Comparison of ENCODE assay signal across 8 cellular contexts in genomic region chr22:50620861-50621490, GRCh38. TPM values are rescaled to one million over a fixed set of nuclear protein-coding genes. Genes with fewer than 3 reads are reported as not detected.
DNase-seq lines count a peak whose midpoint lies in the region; ATAC-seq and TF ChIP-seq lines count a peak whose summit lies in the region.

No MANE protein-coding gene starts in this region.

- no peak overlapping the region for H2BK120ac ChIP-seq in mesendoderm (ENCODE audit: low read depth, low read length)

- no peak overlapping the region for H3K18ac ChIP-seq in mesendoderm (ENCODE audit: low read length)

- no CpG with 5 or more reads among the region's 22 CpGs for WGBS in mesendoderm (ENCODE audit: extremely low coverage, insufficient coverage, low lambda C conversion rate)

- H3K9me3 ChIP-seq in fibroblast of lung (ENCODE audit: control insufficient read depth, insufficient read depth, low read depth, low read length): no peaks in the 10 kb centered on the region

- no peaks in the 10 kb centered on the region for H4K20me1 ChIP-seq in fibroblast of lung (ENCODE audit: control insufficient read depth, extremely low read depth, insufficient read depth, low read length)

- peak overlapping the region; percentile 99 for H3K27ac Mint-ChIP-seq in activated CD4-positive, alpha-beta memory T cell treated with anti-CD3 and anti-CD28 coated beads, Interleukin-2, amount 10 ng/mL, durations not matched to agents 7 days and 5 days

- H3K23ac ChIP-seq in mesendoderm (ENCODE audit: low read length): no peak overlapping the region

- H3K36me3 ChIP-seq in fibroblast of lung (ENCODE audit: control insufficient read depth, insufficient read depth, low read length) (peaks cover 2% of the 10 kb centered on the region), mesendoderm (ENCODE audit: control insufficient read depth, insufficient read depth, low read length) (no peaks in the 10 kb centered on the region)

- H4K8ac ChIP-seq in mesendoderm (ENCODE audit: low read depth, low read length): no peak overlapping the region

- no peaks in the 10 kb centered on the region for H3K79me1 ChIP-seq in mesendoderm (ENCODE audit: low read length)

- no peak overlapping the region for H2BK15ac ChIP-seq in mesendoderm (replicated peaks; ENCODE audit: low read depth)

- H3K9ac ChIP-seq in fibroblast of lung (ENCODE audit: insufficient read depth, low read length) (no peak overlapping the region), mesendoderm (ENCODE audit: low read length) (no peak overlapping the region)

- ATAC-seq in HG03571 (IDR thresholded peaks at IDR 0.05; ENCODE audit: unreplicated experiment): peak; percentile 34

- CTCF ChIA-PET in activated CD4-positive, alpha-beta memory T cell treated with anti-CD3 and anti-CD28 coated beads, Interleukin-2, amount 10 ng/mL, durations not matched to agents 7 days and 5 days (lab: Charles Lee): interaction anchor here (0.6 to 4.9 kb wide), 33 partner anchors 9 to 412 kb away, joined by 3 to 76 read pairs (median 6); partner anchors contain the start of genes CHKB, HDAC10, KLHDC7B and LMF2

- H3K4me3 ChIP-seq in fibroblast of lung (replicated peaks in 1 of 4; ENCODE audit: control extremely low read depth in 1 of 4, insufficient read depth in 1 of 4, low read depth in 3 of 4, low read length in 4 of 4) (no peak overlapping the region), mesendoderm (ENCODE audit: low read length) (no peak overlapping the region)

- no peak overlapping the region for H2AK5ac ChIP-seq in mesendoderm (ENCODE audit: low read length)

- H2BK5ac ChIP-seq in mesendoderm (ENCODE audit: low read length): no peak overlapping the region

- H3K4me2 ChIP-seq in fibroblast of lung (ENCODE audit: extremely low read depth, insufficient read depth, low read length) (peak overlapping the region; percentile 75), mesendoderm (ENCODE audit: low read length) (no peak overlapping the region)

- H3K4ac ChIP-seq in mesendoderm (ENCODE audit: low read depth, low read length): no peak overlapping the region

- H3K79me2 ChIP-seq in fibroblast of lung (ENCODE audit: control insufficient read depth, insufficient read depth, low read length) (no peaks in the 10 kb centered on the region), mesendoderm (ENCODE audit: control insufficient read depth, insufficient read depth, low read length) (no peaks in the 10 kb centered on the region)

- peaks cover 38% of the 10 kb centered on the region for H3K4me1 Mint-ChIP-seq in activated CD4-positive, alpha-beta memory T cell treated with anti-CD3 and anti-CD28 coated beads, Interleukin-2, amount 10 ng/mL, durations not matched to agents 7 days and 5 days

- DNase-seq in activated gamma-delta T cell treated with Interleukin-2 at 50 U/mL for 16 hours: peak; percentile 55
- no peak for DNase-seq in activated gamma-delta T cell (lab: John Stamatoyannopoulos, UW)
- DNase-seq in activated CD4-positive, alpha-beta memory T cell treated with anti-CD3 and anti-CD28 coated beads, Interleukin-2, amount 10 ng/mL, durations not matched to agents 7 days and 5 days: peak; percentile 82
- DNase-seq in fibroblast of lung (ENCODE audit: low read depth in 2 of 2): no peak
- peak; percentile 77 for DNase-seq in stimulated activated CD4-positive, alpha-beta T cell treated with anti-CD3 and anti-CD28 coated beads, Interleukin-1b, Interleukin-23, amount 100 ng/mL, for 48 hours
- DNase-seq in NCI-H1436 treated with DMSO at 0.1 percent for 48 hours (lab: John Stamatoyannopoulos, UW): no peak
- no peak for DNase-seq in mesendoderm

- H2AFZ ChIP-seq in fibroblast of lung (ENCODE audit: low read length): no peak overlapping the region

- H3K56ac ChIP-seq in mesendoderm (ENCODE audit: low read length): no peak overlapping the region

- H3K27ac ChIP-seq in fibroblast of lung (ENCODE audit: insufficient read depth, low read length) (no peak overlapping the region), mesendoderm (ENCODE audit: low read depth, low read length) (no peak overlapping the region)

- no peak overlapping the region for H4K5ac ChIP-seq in mesendoderm (ENCODE audit: low read length)

- H3K27me3 Mint-ChIP-seq in activated CD4-positive, alpha-beta memory T cell treated with anti-CD3 and anti-CD28 coated beads, Interleukin-2, amount 10 ng/mL, durations not matched to agents 7 days and 5 days: no peaks in the 10 kb centered on the region

- H3K36me3 Mint-ChIP-seq in activated CD4-positive, alpha-beta memory T cell treated with anti-CD3 and anti-CD28 coated beads, Interleukin-2, amount 10 ng/mL, durations not matched to agents 7 days and 5 days (ENCODE audit: low read depth): peaks cover 7% of the 10 kb centered on the region

- peaks cover 5% of the 10 kb centered on the region for H3K4me1 ChIP-seq in fibroblast of lung (ENCODE audit: control insufficient read depth, extremely low read depth, insufficient read depth, low read length)
- H3K4me1 ChIP-seq in mesendoderm (ENCODE audit: control insufficient read depth, low read depth, low read length): no peaks in the 10 kb centered on the region

- peak overlapping the region; percentile 82 for H3K4me3 Mint-ChIP-seq in activated CD4-positive, alpha-beta memory T cell treated with anti-CD3 and anti-CD28 coated beads, Interleukin-2, amount 10 ng/mL, durations not matched to agents 7 days and 5 days

- POLR2A ChIA-PET in activated CD4-positive, alpha-beta memory T cell treated with anti-CD3 and anti-CD28 coated beads, Interleukin-2, amount 10 ng/mL, durations not matched to agents 7 days and 5 days (lab: Charles Lee): interaction anchor here (0.5 to 5.5 kb wide), 31 partner anchors 9 to 430 kb away, joined by 3 to 117 read pairs (median 8); partner anchors contain the start of genes CHKB, HDAC10, KLHDC7B and LMF2

- no peaks in the 10 kb centered on the region for H3K9me3 Mint-ChIP-seq in activated CD4-positive, alpha-beta memory T cell treated with anti-CD3 and anti-CD28 coated beads, Interleukin-2, amount 10 ng/mL, durations not matched to agents 7 days and 5 days

- H3K27me3 ChIP-seq in fibroblast of lung (ENCODE audit: control insufficient read depth, insufficient read depth, low read length) (peaks cover 4% of the 10 kb centered on the region), mesendoderm (ENCODE audit: insufficient read depth, low read length, poor library complexity) (no peaks in the 10 kb centered on the region)

- TF ChIP-seq CTCF in fibroblast of lung (conservative IDR thresholded peaks at IDR 0.05 in 1 of 2, IDR thresholded peaks at IDR 0.05 in 1 of 2; ENCODE audit: low read depth in 1 of 2, low read length in 2 of 2): no peak

RNA-seq across cellular contexts. Expression of gene ARSA, which starts 7.0 kb away (rescaled TPM):
- total RNA-seq in activated CD4-positive, alpha-beta memory T cell treated with anti-CD3 and anti-CD28 coated beads, Interleukin-2, amount 10 ng/mL, durations not matched to agents 7 days and 5 days: 10 to 100 TPM; 63.1 to 65.0 TPM
- 16.7 and 19.5 TPM in 2 replicates for total RNA-seq in fibroblast of lung
- 6.4 and 10.5 TPM in 2 replicates for polyA plus RNA-seq in fibroblast of lung
- polyA plus RNA-seq in fibroblast of lung (2012): 17.2 and 25.9 TPM in 2 replicates
- polyA minus RNA-seq in fibroblast of lung (ENCODE audit: low replicate concordance): 16.6 and 18.6 TPM in 2 replicates
- 3.3 TPM for polyA plus RNA-seq in mesendoderm (2013, experiment 1 of 2)
- polyA plus RNA-seq in mesendoderm (2013, experiment 2 of 2): 3.1 TPM

RNA-seq across cellular contexts. Expression of gene MAPK8IP2, which starts 20.4 kb away (rescaled TPM):
- total RNA-seq in activated CD4-positive, alpha-beta memory T cell treated with anti-CD3 and anti-CD28 coated beads, Interleukin-2, amount 10 ng/mL, durations not matched to agents 7 days and 5 days: under 1 TPM; 0.15 to 0.18 TPM
- total RNA-seq in fibroblast of lung: 0.17 and 0.26 TPM in 2 replicates
- 0.10 and 0.11 TPM in 2 replicates for polyA plus RNA-seq in fibroblast of lung
- polyA plus RNA-seq in fibroblast of lung (2012): 0.18 and 0.34 TPM in 2 replicates
- polyA minus RNA-seq in fibroblast of lung (ENCODE audit: low replicate concordance): 0.41 and 0.67 TPM in 2 replicates
- polyA plus RNA-seq in mesendoderm (2013, experiment 1 of 2): 0.65 TPM
- polyA plus RNA-seq in mesendoderm (2013, experiment 2 of 2): 0.83 TPM

RNA-seq across cellular contexts. Expression of gene CHKB, which starts 38.3 kb away (rescaled TPM):
- total RNA-seq in activated CD4-positive, alpha-beta memory T cell treated with anti-CD3 and anti-CD28 coated beads, Interleukin-2, amount 10 ng/mL, durations not matched to agents 7 days and 5 days: 100 to 1,000 TPM; 101 to 111 TPM
- 15.2 and 22.8 TPM in 2 replicates for total RNA-seq in fibroblast of lung
- 18.2 and 21.9 TPM in 2 replicates for polyA plus RNA-seq in fibroblast of lung
- polyA plus RNA-seq in fibroblast of lung (2012): 17.9 and 22.5 TPM in 2 replicates
- 18.2 and 23.8 TPM in 2 replicates for polyA minus RNA-seq in fibroblast of lung (ENCODE audit: low replicate concordance)
- 28.8 TPM for polyA plus RNA-seq in mesendoderm (2013, experiment 1 of 2)
- 29.1 TPM for polyA plus RNA-seq in mesendoderm (2013, experiment 2 of 2)

RNA-seq across cellular contexts. Expression of gene CPT1B, which starts 42.7 kb away (rescaled TPM):
- 10 to 100 TPM; 60.8 to 60.9 TPM for total RNA-seq in activated CD4-positive, alpha-beta memory T cell treated with anti-CD3 and anti-CD28 coated beads, Interleukin-2, amount 10 ng/mL, durations not matched to agents 7 days and 5 days
- total RNA-seq in fibroblast of lung: 2.6 and 4.8 TPM in 2 replicates
- 0.70 and 0.82 TPM in 2 replicates for polyA plus RNA-seq in fibroblast of lung
- polyA plus RNA-seq in fibroblast of lung (2012): 0.91 and 1.2 TPM in 2 replicates
- 2.3 TPM in 1 of 2 replicates, not detected in the other for polyA minus RNA-seq in fibroblast of lung (ENCODE audit: low replicate concordance)
- polyA plus RNA-seq in mesendoderm (2013, experiment 1 of 2): 11.7 TPM
- polyA plus RNA-seq in mesendoderm (2013, experiment 2 of 2): 11.4 TPM

RNA-seq across cellular contexts. Expression of gene SHANK3, which starts 51.6 kb away (rescaled TPM):
- under 1 TPM in 1 of 2 experiments, not detected in 1; 0.08 TPM for total RNA-seq in activated CD4-positive, alpha-beta memory T cell treated with anti-CD3 and anti-CD28 coated beads, Interleukin-2, amount 10 ng/mL, durations not matched to agents 7 days and 5 days
- 0.26 and 0.33 TPM in 2 replicates for total RNA-seq in fibroblast of lung
- 0.12 and 0.17 TPM in 2 replicates for polyA plus RNA-seq in fibroblast of lung
- 0.48 and 0.53 TPM in 2 replicates for polyA plus RNA-seq in fibroblast of lung (2012)
- polyA minus RNA-seq in fibroblast of lung (ENCODE audit: low replicate concordance): 0.07 and 0.08 TPM in 2 replicates
- polyA plus RNA-seq in mesendoderm (2013, experiment 1 of 2): 1.2 TPM
- polyA plus RNA-seq in mesendoderm (2013, experiment 2 of 2): 1.1 TPM

Comparison
In these comparisons a context has a peak if more than half of its experiments do, and no peak if none do; other contexts are left out.
1. DNase-seq: peak in activated gamma-delta T cell treated with Interleukin-2 at 50 U/mL for 16 hours (single experiment), activated CD4-positive, alpha-beta memory T cell treated with anti-CD3 and anti-CD28 coated beads, Interleukin-2, amount 10 ng/mL, durations not matched to agents 7 days and 5 days (single experiment) and stimulated activated CD4-positive, alpha-beta T cell treated with anti-CD3 and anti-CD28 coated beads, Interleukin-1b, Interleukin-23, amount 100 ng/mL, for 48 hours (single experiment); none in activated gamma-delta T cell (single experiment), fibroblast of lung (0 of 2), NCI-H1436 treated with DMSO at 0.1 percent for 48 hours (single experiment) and mesendoderm (single experiment).